Comparison of ENCODE assay signal across 9 cellular contexts in genomic region chr14:105159344-105159743, GRCh38. TPM values are rescaled to one million over a fixed set of nuclear protein-coding genes. Genes with fewer than 3 reads are reported as not detected.
"Had no signal": no experiment of that assay in that cellular context is flagged by ENCODE, and none has a peak within 500 bp of the region (broad histone marks: within the 10 kb centered on the region; RNA-seq: fewer than 3 reads in every experiment).

No MANE protein-coding gene starts in this region.

- H3K4me1 ChIP-seq: HAP-1 had no signal

- H3K9me3 ChIP-seq: HAP-1 had no signal

- H3K9me3 Mint-ChIP-seq: HFFc6 had no signal

- H3K9ac ChIP-seq: GM23248 had no signal

- H3K27ac Mint-ChIP-seq: HFFc6, IgD-negative memory B cell had no signal

- H3K4me1 Mint-ChIP-seq: IgD-negative memory B cell had no signal

- H3K4me3 ChIP-seq: GM23248, HAP-1 had no signal

- H3K27ac ChIP-seq: GM23248, HL-60 had no signal

- DNase-seq: GM23248, GOT3, H7, HFFc6, KG1 had no signal

- ATAC-seq: HepG2 had no signal

- H3K4me3 Mint-ChIP-seq: HFFc6, IgD-negative memory B cell had no signal

- H2AFZ ChIP-seq: GM23248 had no signal

- H3K36me3 Mint-ChIP-seq: IgD-negative memory B cell had no signal

RNA-seq across cellular contexts. Expression of gene JAG2, which starts 9.2 kb away (rescaled TPM):
- polyA plus RNA-seq: GM23248, IgD-negative memory B cell had no signal
